8 cellular contexts compared by ENCODE assay signal in the genomic region with DNA sequence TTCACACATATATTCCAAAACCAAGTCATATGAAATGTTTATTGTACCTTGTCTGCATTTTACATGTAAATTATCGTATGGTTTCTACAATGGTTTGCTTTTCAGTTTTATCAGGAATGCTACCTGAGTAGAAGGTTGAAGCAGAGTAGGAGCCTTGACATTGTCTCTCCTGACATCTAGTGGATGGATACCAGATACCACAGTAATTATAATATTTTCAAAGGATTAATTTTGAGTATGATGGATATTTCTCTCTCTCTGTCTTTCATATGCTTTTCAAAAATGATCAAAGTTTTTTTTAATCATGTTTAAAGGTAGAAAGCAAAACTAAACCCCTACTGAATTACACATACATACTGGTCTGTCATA.
DNase-seq lines count a peak whose midpoint lies in the region; ATAC-seq and TF ChIP-seq lines count a peak whose summit lies in the region.
"Had no signal": no experiment of that assay in that cellular context is flagged by ENCODE, and none has a peak within 500 bp of the region (broad histone marks: within the 10 kb centered on the region; RNA-seq: fewer than 3 reads in every experiment).

No MANE protein-coding gene starts in this region.

- no peak overlapping the region for H3K27ac Mint-ChIP-seq in nephron progenitor cell
- H3K27ac Mint-ChIP-seq: activated B cell treated with CpG ODN at 0.5 μM for 24 hours had no signal

- H3K36me3 Mint-ChIP-seq in nephron progenitor cell (ENCODE audit: low read depth), result no peaks in the 10 kb centered on the region

- no peaks in the 10 kb centered on the region for H3K36me3 ChIP-seq in brain microvascular endothelial cell (replicated peaks)

- ATAC-seq in GM21786 (IDR thresholded peaks at IDR 0.05; ENCODE audit: unreplicated experiment), result peak; percentile 72

- peaks cover 18% of the 10 kb centered on the region for H3K9me3 Mint-ChIP-seq in nephron progenitor cell
- H3K9me3 Mint-ChIP-seq: activated B cell treated with CpG ODN at 0.5 μM for 24 hours had no signal

- no peak overlapping the region for H3K27ac ChIP-seq in brain microvascular endothelial cell

- H3K4me1 Mint-ChIP-seq in nephron progenitor cell, result no peaks in the 10 kb centered on the region
- H3K4me1 Mint-ChIP-seq: activated B cell treated with CpG ODN at 0.5 μM for 24 hours had no signal

- in situ Hi-C loops in GM13976 (cut with MboI; ENCODE audit: low sequenced_read_pairs, unreplicated experiment) (no loop called here), brain microvascular endothelial cell (cut with HindIII; ENCODE audit: low pct_ligation_motif_present, low sequenced_read_pairs) (no loop called here)

- H3K4me3 ChIP-seq in NB4 (ENCODE audit: low read depth, low read length) (no peak overlapping the region), brain microvascular endothelial cell (ENCODE audit: low read depth, low read length) (no peak overlapping the region)

- TF ChIP-seq CTCF in GM13976 (IDR thresholded peaks at IDR 0.05; ENCODE audit: borderline replicate concordance, control extremely low read depth, extremely low read depth, insufficient read depth, missing control alignments), result peak; percentile 10
- no peak for TF ChIP-seq CTCF in NB4 (IDR thresholded peaks at IDR 0.05; ENCODE audit: low read depth, low read length)
- peak; percentile 41 for TF ChIP-seq CTCF in brain microvascular endothelial cell (IDR thresholded peaks at IDR 0.05; ENCODE audit: low read depth, low read length, missing control alignments)
- TF ChIP-seq CTCF in nephron progenitor cell (IDR thresholded peaks at IDR 0.05), result peak; percentile 29

- peaks cover 2% of the 10 kb centered on the region for H3K27me3 Mint-ChIP-seq in nephron progenitor cell (ENCODE audit: low read depth, poor library complexity)
- H3K27me3 Mint-ChIP-seq: activated B cell treated with CpG ODN at 0.5 μM for 24 hours had no signal

- no peaks in the 10 kb centered on the region for H3K27me3 ChIP-seq in brain microvascular endothelial cell (replicated peaks)

- DNase-seq in GM13976 (ENCODE audit: low spot score), result peak; percentile 26
- peak; percentile 17 for DNase-seq in NB4 (ENCODE audit: low read depth)
- peak; percentile 3 for DNase-seq in brain microvascular endothelial cell
- no peak for DNase-seq in nephron progenitor cell
- DNase-seq in stimulated activated naive CD4-positive, alpha-beta T cell treated with Interleukin-2 at 50 U/mL for 16 hours (lab: John Stamatoyannopoulos, UW), result no peak
- DNase-seq in activated gamma-delta T cell treated with Interleukin-2 at 50 U/mL for 16 hours, result no peak
- DNase-seq: activated B cell treated with CpG ODN at 0.5 μM for 24 hours had no signal

- H3K4me3 Mint-ChIP-seq in nephron progenitor cell, result no peak overlapping the region
- H3K4me3 Mint-ChIP-seq: activated B cell treated with CpG ODN at 0.5 μM for 24 hours had no signal

- TF ChIP-seq POLR2A in NB4 (IDR thresholded peaks at IDR 0.05; ENCODE audit: extremely low read depth, insufficient read length), result no peak

Comparison
In these comparisons a context has a peak if more than half of its experiments do, and no peak if none do; other contexts are left out.
1. DNase-seq: peak in GM13976 (single experiment), NB4 (single experiment) and brain microvascular endothelial cell (single experiment); none in nephron progenitor cell (single experiment), stimulated activated naive CD4-positive, alpha-beta T cell treated with Interleukin-2 at 50 U/mL for 16 hours (single experiment) and activated gamma-delta T cell treated with Interleukin-2 at 50 U/mL for 16 hours (single experiment).